1 cellular context compared by ENCODE assay signal in the genomic region with DNA sequence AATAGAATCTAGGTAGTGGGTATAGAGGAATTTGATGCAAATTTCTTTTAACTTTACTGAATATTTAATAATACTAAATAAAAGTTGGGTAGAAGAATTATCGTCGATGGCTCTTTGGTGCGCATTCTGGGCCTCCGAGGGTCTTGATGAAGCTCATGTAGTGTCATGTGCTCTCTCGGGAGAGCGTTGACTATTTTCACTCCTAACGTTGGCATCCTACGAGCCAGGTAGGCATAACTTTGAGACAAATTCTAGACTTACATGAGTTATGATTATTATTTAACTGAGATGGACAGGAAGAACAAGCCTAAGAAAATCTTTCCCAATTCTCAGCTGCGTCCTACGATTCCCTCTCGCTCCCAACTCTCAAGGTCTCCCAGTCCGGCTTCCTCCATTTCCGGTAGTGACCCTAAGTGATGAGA.
TF ChIP-seq lines count a peak whose summit lies in the region.

No MANE protein-coding gene starts in this region.

TF ChIP-seq in GM12878, 131 proteins besides CTCF, POLR2A, EP300 and RAD21:
- TF ChIP-seq E2F8 (IDR thresholded peaks at IDR 0.05; ENCODE audit: low read depth, partially characterized antibody) (no peak), TAF1 (IDR thresholded peaks at IDR 0.05; ENCODE audit: borderline replicate concordance, low read depth, low read length) (no peak)
